In genomic region chr10:128466831-128467371, GRCh38 we compare ENCODE assay signal across 21 cellular contexts.
"Had no signal": no experiment of that assay in that cellular context is flagged by ENCODE, and none has a peak within 500 bp of the region (broad histone marks: within the 10 kb centered on the region; RNA-seq: fewer than 3 reads in every experiment).

No MANE protein-coding gene starts in this region.

- H3K27me3 Mint-ChIP-seq: IgD-negative memory B cell had no signal

- H3K4me3 Mint-ChIP-seq: IgD-negative memory B cell had no signal

- H3K4me1 Mint-ChIP-seq: IgD-negative memory B cell had no signal

- DNase-seq: Kasumi-1, MM.1S, MV-4-11, NCI-H1048, NCI-H1105, NCI-H1417, NCI-H1436 treated with DMSO at 0.1 percent for 48 hours, NCI-H1694, NCI-H187 treated with DMSO at 0.1 percent for 48 hours, NCI-H2029 treated with DMSO at 0.1 percent for 48 hours, NCI-H2171 treated with DMSO at 0.1 percent for 48 hours, NCI-H345, NCI-H446 treated with DMSO at 0.1 percent for 48 hours, NCI-H510A treated with DMSO at 0.1 percent for 48 hours, NCI-H526, NCI-H82, Right ventricle myocardium superior, RPMI8226, SIG-M5 had no signal

- ATAC-seq: K562 had no signal

- H3K27ac Mint-ChIP-seq: IgD-negative memory B cell had no signal
